Comparison of ENCODE assay signal across 16 cellular contexts in the genomic region with DNA sequence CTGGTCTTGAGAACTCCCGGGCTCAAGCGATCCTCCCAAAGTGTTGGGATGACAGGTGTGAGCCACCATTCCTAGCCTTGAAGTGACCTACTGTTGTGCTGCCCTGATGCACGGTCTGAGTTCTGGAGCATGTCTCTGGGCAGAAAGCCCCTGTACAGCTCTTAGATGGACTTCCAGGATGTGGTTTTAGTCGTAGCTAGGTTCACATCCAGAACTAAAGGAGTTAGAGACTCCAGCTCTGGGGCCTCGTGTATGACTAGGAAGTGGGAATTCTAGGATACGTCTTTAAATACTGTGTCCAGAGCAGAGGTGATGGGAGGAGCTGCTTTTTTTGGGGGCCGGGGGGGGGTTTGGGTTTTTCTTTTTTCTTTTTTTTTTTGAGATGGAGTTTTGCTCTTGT. TPM values are rescaled to one million over a fixed set of nuclear protein-coding genes. Genes with fewer than 3 reads are reported as not detected.
A peak's percentile ranks its signal among the peaks of the same experiment; 100 is the strongest.
DNase-seq lines count a peak whose midpoint lies in the region; ATAC-seq and TF ChIP-seq lines count a peak whose summit lies in the region.
"Had no signal": no experiment of that assay in that cellular context is flagged by ENCODE, and none has a peak within 500 bp of the region (broad histone marks: within the 10 kb centered on the region; RNA-seq: fewer than 3 reads in every experiment).

No MANE protein-coding gene starts in this region.

- CTCF ChIA-PET in CD4-positive, alpha-beta T cell (lab: Charles Lee): interaction anchor here (1.0 to 1.6 kb wide), 3 partner anchors 10 to 250 kb away, joined by 3 to 7 read pairs (median 4); a partner anchor contains a TSS
- CTCF ChIA-PET in activated CD8-positive, alpha-beta T cell treated with anti-CD3 and anti-CD28 coated beads, Interleukin-2, amount 10 ng/mL, durations not matched to agents 7 days and 5 days (lab: Charles Lee): interaction anchor here (0.5 to 8.7 kb wide), 4 partner anchors 11 to 359 kb away, joined by 3 to 104 read pairs (median 4); a partner anchor contains a TSS

- POLR2A ChIA-PET in CD4-positive, alpha-beta T cell (lab: Charles Lee): interaction anchor here (0.9 to 1.9 kb wide), 2 partner anchors 10 to 12 kb away, joined by 3 to 19 read pairs; a partner anchor contains a TSS
- POLR2A ChIA-PET in activated CD8-positive, alpha-beta T cell treated with anti-CD3 and anti-CD28 coated beads, Interleukin-2, amount 10 ng/mL, durations not matched to agents 7 days and 5 days (lab: Charles Lee): interaction anchor here (3.0 kb wide), 1 partner anchor 11 kb away, joined by 26 read pairs; a partner anchor contains a TSS

- no peaks in the 10 kb centered on the region for H3K9me3 ChIP-seq in CD4-positive, alpha-beta T cell (ENCODE audit: control insufficient read depth, low read length)
- H3K9me3 ChIP-seq in BE2C: no peaks in the 10 kb centered on the region
- H3K9me3 ChIP-seq: tibial artery had no signal

- H3K27ac ChIP-seq in CD4-positive, alpha-beta T cell (ENCODE audit: low read depth, low read length): no peak overlapping the region
- H3K27ac ChIP-seq in substantia nigra (ENCODE audit: low read depth, low read length, poor library complexity, severe bottlenecking): no peak overlapping the region
- H3K27ac ChIP-seq: PC-9, tibial artery had no signal

- ATAC-seq in CD4-positive, alpha-beta T cell (ENCODE audit: poor library complexity): no peak
- no peak for ATAC-seq in activated CD8-positive, alpha-beta T cell treated with anti-CD3 and anti-CD28 coated beads, Interleukin-2, amount 10 ng/mL, durations not matched to agents 7 days and 5 days
- ATAC-seq: sciatic nerve had no signal

- H3K36me3 Mint-ChIP-seq in CD4-positive, alpha-beta T cell (ENCODE audit: low read depth): peaks cover 46% of the 10 kb centered on the region
- peaks cover 33% of the 10 kb centered on the region for H3K36me3 Mint-ChIP-seq in activated CD8-positive, alpha-beta T cell treated with anti-CD3 and anti-CD28 coated beads, Interleukin-2, amount 10 ng/mL, durations not matched to agents 7 days and 5 days (ENCODE audit: low read depth)
- no peaks in the 10 kb centered on the region for H3K36me3 Mint-ChIP-seq in immature natural killer cell

- no peak for DNase-seq in CD4-positive, alpha-beta T cell
- peak; percentile 50 for DNase-seq in GM12865 (ENCODE audit: low read depth)
- no peak for DNase-seq in activated CD8-positive, alpha-beta T cell treated with anti-CD3 and anti-CD28 coated beads, Interleukin-2, amount 10 ng/mL, durations not matched to agents 7 days and 5 days
- no peak for DNase-seq in immature natural killer cell
- no peak for DNase-seq in superior temporal gyrus (ENCODE audit: extremely low spot score)
- no peak for DNase-seq in substantia nigra (lab: John Stamatoyannopoulos, UW)
- DNase-seq in SHP77 treated with DMSO at 0.1 percent for 48 hours (lab: John Stamatoyannopoulos, UW): no peak
- DNase-seq in BE2C: no peak
- DNase-seq: H9, occipital lobe, PC-9, tibial artery had no signal

- intact Hi-C loops in CD4-positive, alpha-beta T cell (cut with DNase I, micrococcal nuclease): loop anchor here in 1 of 2 experiments (2.0 kb wide), 1 partner anchor 323 kb away; no protein-coding TSS in a partner anchor

- peaks cover 87% of the 10 kb centered on the region for H3K4me1 Mint-ChIP-seq in CD4-positive, alpha-beta T cell (ENCODE audit: low read depth)
- peaks cover 72% of the 10 kb centered on the region for H3K4me1 Mint-ChIP-seq in activated CD8-positive, alpha-beta T cell treated with anti-CD3 and anti-CD28 coated beads, Interleukin-2, amount 10 ng/mL, durations not matched to agents 7 days and 5 days (ENCODE audit: low read depth)
- H3K4me1 Mint-ChIP-seq in immature natural killer cell: peaks cover 83 to 94% of the 10 kb centered on the region in 2 donors

- TF ChIP-seq CTCF in CD4-positive, alpha-beta T cell (IDR thresholded peaks at IDR 0.05): no peak
- TF ChIP-seq CTCF in GM12865 (IDR thresholded peaks at IDR 0.05; ENCODE audit: insufficient read depth, low read depth, low read length, missing control alignments): no peak
- TF ChIP-seq CTCF in BE2C (IDR thresholded peaks at IDR 0.05; ENCODE audit: low read depth, low read length): no peak

- peak overlapping the region; percentile 55 for H3K27ac Mint-ChIP-seq in CD4-positive, alpha-beta T cell
- peak overlapping the region; percentile 86 for H3K27ac Mint-ChIP-seq in activated CD8-positive, alpha-beta T cell treated with anti-CD3 and anti-CD28 coated beads, Interleukin-2, amount 10 ng/mL, durations not matched to agents 7 days and 5 days
- peak overlapping the region; percentile 36 to 81 (median 62) for H3K27ac Mint-ChIP-seq in immature natural killer cell
- H3K27ac Mint-ChIP-seq: mesothelial cell of epicardium had no signal

- H3K27me3 ChIP-seq in CD4-positive, alpha-beta T cell (ENCODE audit: control insufficient read depth, insufficient read depth, low read length): no peaks in the 10 kb centered on the region
- H3K27me3 ChIP-seq in BE2C: no peaks in the 10 kb centered on the region
- H3K27me3 ChIP-seq: tibial artery had no signal

- peaks cover 21% of the 10 kb centered on the region for H3K36me3 ChIP-seq in BE2C
- H3K36me3 ChIP-seq: tibial artery had no signal

- H3K4me1 ChIP-seq in BE2C: peaks cover 25% of the 10 kb centered on the region

- H3K9me3 Mint-ChIP-seq in CD4-positive, alpha-beta T cell: no peaks in the 10 kb centered on the region
- H3K9me3 Mint-ChIP-seq in activated CD8-positive, alpha-beta T cell treated with anti-CD3 and anti-CD28 coated beads, Interleukin-2, amount 10 ng/mL, durations not matched to agents 7 days and 5 days (ENCODE audit: insufficient read depth): no peaks in the 10 kb centered on the region
- no peaks in the 10 kb centered on the region for H3K9me3 Mint-ChIP-seq in immature natural killer cell
- H3K9me3 Mint-ChIP-seq: brain, H9, mesothelial cell of epicardium had no signal

- no peaks in the 10 kb centered on the region for H3K27me3 Mint-ChIP-seq in CD4-positive, alpha-beta T cell
- no peaks in the 10 kb centered on the region for H3K27me3 Mint-ChIP-seq in activated CD8-positive, alpha-beta T cell treated with anti-CD3 and anti-CD28 coated beads, Interleukin-2, amount 10 ng/mL, durations not matched to agents 7 days and 5 days (ENCODE audit: low read depth)
- H3K27me3 Mint-ChIP-seq in immature natural killer cell (ENCODE audit: low read depth in 3 of 3): peaks cover 6 to 11% (median 7%) of the 10 kb centered on the region in 3 donors
- H3K27me3 Mint-ChIP-seq: brain had no signal

- peak overlapping the region; percentile 26 for H3K4me3 Mint-ChIP-seq in CD4-positive, alpha-beta T cell
- H3K4me3 Mint-ChIP-seq in activated CD8-positive, alpha-beta T cell treated with anti-CD3 and anti-CD28 coated beads, Interleukin-2, amount 10 ng/mL, durations not matched to agents 7 days and 5 days: peak overlapping the region; percentile 38
- H3K4me3 Mint-ChIP-seq in immature natural killer cell: peak overlapping the region; percentile 4 to 70 (median 51)
- H3K4me3 Mint-ChIP-seq: brain, mesothelial cell of epicardium had no signal

- H3K4me3 ChIP-seq in GM12865 (ENCODE audit: low read depth, low read length) (no peak overlapping the region), BE2C (ENCODE audit: low read depth, low read length) (no peak overlapping the region)
- H3K4me3 ChIP-seq: PC-9, tibial artery had no signal

RNA-seq across cellular contexts. Expression of a gene that starts 12.2 kb away (rescaled TPM):
- 100 to 1,000 TPM; 146 to 150 TPM for total RNA-seq in CD4-positive, alpha-beta T cell
- total RNA-seq in activated CD8-positive, alpha-beta T cell treated with anti-CD3 and anti-CD28 coated beads, Interleukin-2, amount 10 ng/mL, durations not matched to agents 7 days and 5 days: 10 to 100 TPM; 81.8 to 84.0 TPM
- polyA plus RNA-seq in immature natural killer cell: 10 to 100 TPM in 1 of 3 donors, 1 to 10 TPM in 2; 1.1 to 16.6 (median 5.2) TPM
- polyA plus RNA-seq in BE2C (2012; ENCODE audit: insufficient read depth, insufficient read length, low read depth): 103 TPM

RNA-seq across cellular contexts. Expression of a gene that starts 52.0 kb away (rescaled TPM):
- total RNA-seq in CD4-positive, alpha-beta T cell: not detected
- total RNA-seq in activated CD8-positive, alpha-beta T cell treated with anti-CD3 and anti-CD28 coated beads, Interleukin-2, amount 10 ng/mL, durations not matched to agents 7 days and 5 days: not detected
- polyA plus RNA-seq in immature natural killer cell: not detected
- polyA plus RNA-seq in BE2C (2012; ENCODE audit: insufficient read depth, insufficient read length, low read depth): 32.5 TPM

RNA-seq across cellular contexts. Expression of a gene that starts 52.9 kb away (rescaled TPM):
- not detected for total RNA-seq in CD4-positive, alpha-beta T cell
- total RNA-seq in activated CD8-positive, alpha-beta T cell treated with anti-CD3 and anti-CD28 coated beads, Interleukin-2, amount 10 ng/mL, durations not matched to agents 7 days and 5 days: not detected
- not detected for polyA plus RNA-seq in immature natural killer cell
- polyA plus RNA-seq in BE2C (2012; ENCODE audit: insufficient read depth, insufficient read length, low read depth): 1.2 TPM
- total RNA-seq: kidney epithelial cell, occipital lobe, PC-9 had no signal
